15 cellular contexts compared by ENCODE assay signal in the genomic region with DNA sequence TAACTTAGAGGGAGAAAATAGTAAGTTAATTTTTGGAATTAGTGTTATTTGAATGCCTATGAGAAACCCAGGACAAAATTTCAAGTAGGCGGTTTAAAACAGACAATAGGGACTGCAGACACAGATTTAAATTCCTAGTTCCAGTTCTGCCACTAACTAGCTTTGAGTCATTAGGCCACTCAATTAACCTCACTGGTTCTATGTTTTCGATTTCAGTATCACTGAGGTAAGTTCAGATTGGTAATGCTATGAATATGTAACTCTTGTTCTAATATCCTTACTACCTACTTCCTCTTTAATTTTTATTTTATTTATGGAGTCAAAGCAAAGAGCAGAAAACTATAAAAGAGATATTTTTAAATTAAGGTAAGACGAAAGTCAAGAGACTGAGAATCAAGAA. TPM values are rescaled to one million over a fixed set of nuclear protein-coding genes. Genes with fewer than 3 reads are reported as not detected.
DNase-seq lines count a peak whose midpoint lies in the region; ATAC-seq and TF ChIP-seq lines count a peak whose summit lies in the region.
"Had no signal": no experiment of that assay in that cellular context is flagged by ENCODE, and none has a peak within 500 bp of the region (broad histone marks: within the 10 kb centered on the region; RNA-seq: fewer than 3 reads in every experiment).

No MANE protein-coding gene starts in this region.

- H3K4me3 ChIP-seq in esophagus muscularis mucosa, result no peak overlapping the region
- H3K4me3 ChIP-seq: adrenal gland, BLaER1, left lung, smooth muscle cell had no signal

- no peak overlapping the region for H3K27ac ChIP-seq in esophagus muscularis mucosa (replicated peaks in 1 of 4)
- H3K27ac ChIP-seq: adrenal gland, BLaER1, KMS-11, left lung had no signal

- 93% methylated on average over 3 of the region's 3 CpGs for WGBS in esophagus muscularis mucosa

- TF ChIP-seq EP300 in esophagus muscularis mucosa (IDR thresholded peaks at IDR 0.05), result no peak

- ATAC-seq in GM18867 (IDR thresholded peaks at IDR 0.05; ENCODE audit: unreplicated experiment) (peak; percentile 97), GM21515 (IDR thresholded peaks at IDR 0.05; ENCODE audit: unreplicated experiment) (peak; percentile 95), HG03025 (IDR thresholded peaks at IDR 0.05; ENCODE audit: low FRiP score, unreplicated experiment) (peak; percentile 93), HG03575 (IDR thresholded peaks at IDR 0.05; ENCODE audit: extremely low read depth, insufficient number of reproducible peaks, low FRiP score, unreplicated experiment) (peak; percentile 95)
- ATAC-seq: left lung had no signal

- H3K9me3 ChIP-seq in esophagus muscularis mucosa, result no peaks in the 10 kb centered on the region
- H3K9me3 ChIP-seq: adrenal gland, BLaER1, left lung had no signal

- no peak for TF ChIP-seq CTCF in esophagus muscularis mucosa (IDR thresholded peaks at IDR 0.05)

- TF ChIP-seq POLR2A in esophagus muscularis mucosa (IDR thresholded peaks at IDR 0.05; ENCODE audit: low read depth), result no peak

- H3K4me1 ChIP-seq in esophagus muscularis mucosa, result no peaks in the 10 kb centered on the region
- H3K4me1 ChIP-seq: adrenal gland, left lung had no signal

- peaks cover 7 to 73% (median 29%) of the 10 kb centered on the region in 4 donors for H3K36me3 ChIP-seq in esophagus muscularis mucosa

- intact Hi-C loops in esophagus muscularis mucosa (cut with DNase I), result loop anchor here (10.0 kb wide), 1 partner anchor 224 kb away; no protein-coding TSS in a partner anchor

- H3K27me3 ChIP-seq in esophagus muscularis mucosa, result no peaks in the 10 kb centered on the region
- H3K27me3 ChIP-seq: adrenal gland, BLaER1, left lung had no signal

- no peak for DNase-seq in esophagus muscularis mucosa (ENCODE audit: extremely low spot score)
- no peak for DNase-seq in 8988T
- no peak for DNase-seq in NCI-H2081 treated with DMSO at 0.1 percent for 48 hours (lab: John Stamatoyannopoulos, UW)
- DNase-seq in stimulated activated CD4-positive, alpha-beta T cell treated with anti-CD3 and anti-CD28 coated beads, Interleukin-12 subunit alpha, Interleukin-12 subunit beta, amount 100 ng/mL, for 4 hours, result no peak
- DNase-seq: adrenal gland, H9, left lung, OCI-M1 had no signal

RNA-seq across cellular contexts. Expression of gene GALC, which starts 52.6 kb away (rescaled TPM):
- 10 to 100 TPM; 14.5 to 17.0 (median 16.0) TPM for total RNA-seq in esophagus muscularis mucosa
